Comparison of ENCODE assay signal across 24 cellular contexts in genomic region chr17:81607431-81607830, GRCh38. TPM values are rescaled to one million over a fixed set of nuclear protein-coding genes. Genes with fewer than 3 reads are reported as not detected.
DNase-seq lines count a peak whose midpoint lies in the region; ATAC-seq and TF ChIP-seq lines count a peak whose summit lies in the region.
"Had no signal": no experiment of that assay in that cellular context is flagged by ENCODE, and none has a peak within 500 bp of the region (broad histone marks: within the 10 kb centered on the region; RNA-seq: fewer than 3 reads in every experiment).

No MANE protein-coding gene starts in this region.

- DNase-seq in AG08395 (ENCODE audit: low spot score), result peak; percentile 59
- peak; percentile 57 for DNase-seq in AG20443 (ENCODE audit: low spot score)
- DNase-seq in activated CD4-positive, alpha-beta memory T cell treated with anti-CD3 and anti-CD28 coated beads, Interleukin-2, amount 10 ng/mL, durations not matched to agents 7 days and 5 days, result no peak
- peak; percentile 26 to 43 for DNase-seq in foreskin fibroblast
- no peak for DNase-seq in DMS153 treated with DMSO at 0.1 percent for 48 hours (lab: John Stamatoyannopoulos, UW; ENCODE audit: unreplicated experiment)
- DNase-seq in putamen (ENCODE audit: low spot score), result no peak
- DNase-seq: activated naive CD4-positive, alpha-beta T cell; aorta; BE2C; COR-L47; effector CD4-positive, alpha-beta T cell; erythroblast; GOT3; hippocampal formation; Karpas-422; mucosa of descending colon; NCI-H1694 treated with DMSO at 0.1 percent for 48 hours; stimulated activated naive B cell treated with anti-CD40 and anti-IgM and Interleukin-4, amounts not matched to agents 10 μg/mL and 1 μg/mL and 100 μg/mL, for 72 hours; SW 1271 had no signal

- H3K27me3 Mint-ChIP-seq in activated CD4-positive, alpha-beta memory T cell treated with anti-CD3 and anti-CD28 coated beads, Interleukin-2, amount 10 ng/mL, durations not matched to agents 7 days and 5 days, result no peaks in the 10 kb centered on the region
- H3K27me3 Mint-ChIP-seq: stimulated activated naive B cell treated with anti-CD40 and anti-IgM and Interleukin-4, amounts not matched to agents 10 μg/mL and 1 μg/mL and 100 μg/mL, for 72 hours had no signal

- peaks cover 14% of the 10 kb centered on the region for H3K4me1 Mint-ChIP-seq in activated CD4-positive, alpha-beta memory T cell treated with anti-CD3 and anti-CD28 coated beads, Interleukin-2, amount 10 ng/mL, durations not matched to agents 7 days and 5 days
- H3K4me1 Mint-ChIP-seq: stimulated activated naive B cell treated with anti-CD40 and anti-IgM and Interleukin-4, amounts not matched to agents 10 μg/mL and 1 μg/mL and 100 μg/mL, for 72 hours had no signal

- CTCF ChIA-PET in activated CD4-positive, alpha-beta memory T cell treated with anti-CD3 and anti-CD28 coated beads, Interleukin-2, amount 10 ng/mL, durations not matched to agents 7 days and 5 days (lab: Charles Lee), result interaction anchor here (1.1 kb wide), 1 partner anchor 9 kb away, joined by 3 read pairs; no protein-coding TSS in a partner anchor

- no peaks in the 10 kb centered on the region for H3K9me3 Mint-ChIP-seq in activated CD4-positive, alpha-beta memory T cell treated with anti-CD3 and anti-CD28 coated beads, Interleukin-2, amount 10 ng/mL, durations not matched to agents 7 days and 5 days
- H3K9me3 Mint-ChIP-seq: stimulated activated naive B cell treated with anti-CD40 and anti-IgM and Interleukin-4, amounts not matched to agents 10 μg/mL and 1 μg/mL and 100 μg/mL, for 72 hours had no signal

- H3K36me3 Mint-ChIP-seq in activated CD4-positive, alpha-beta memory T cell treated with anti-CD3 and anti-CD28 coated beads, Interleukin-2, amount 10 ng/mL, durations not matched to agents 7 days and 5 days (ENCODE audit: low read depth), result peaks cover 55% of the 10 kb centered on the region

- no peak for TF ChIP-seq CTCF in foreskin fibroblast (IDR thresholded peaks at IDR 0.05; ENCODE audit: low read depth, low read length)

- POLR2A ChIA-PET in activated CD4-positive, alpha-beta memory T cell treated with anti-CD3 and anti-CD28 coated beads, Interleukin-2, amount 10 ng/mL, durations not matched to agents 7 days and 5 days (lab: Charles Lee), result interaction anchor here (0.8 kb wide), 1 partner anchor 100 kb away, joined by 4 read pairs; no protein-coding TSS in a partner anchor

- no peak for ATAC-seq in GM18517 (IDR thresholded peaks at IDR 0.05; ENCODE audit: unreplicated experiment)
- ATAC-seq: mucosa of descending colon; Right ventricle myocardium inferior; stimulated activated naive B cell treated with anti-CD40 and anti-IgM and Interleukin-4, amounts not matched to agents 10 μg/mL and 1 μg/mL and 100 μg/mL, for 72 hours had no signal

- H3K4me3 ChIP-seq in foreskin fibroblast (ENCODE audit: low read depth in 1 of 2, low read length in 2 of 2), result no peak overlapping the region
- H3K4me3 ChIP-seq: mucosa of descending colon, skin epidermis had no signal

- H3K27ac Mint-ChIP-seq in activated CD4-positive, alpha-beta memory T cell treated with anti-CD3 and anti-CD28 coated beads, Interleukin-2, amount 10 ng/mL, durations not matched to agents 7 days and 5 days, result peak overlapping the region; percentile 26

- no peak overlapping the region for H3K4me3 Mint-ChIP-seq in activated CD4-positive, alpha-beta memory T cell treated with anti-CD3 and anti-CD28 coated beads, Interleukin-2, amount 10 ng/mL, durations not matched to agents 7 days and 5 days
- H3K4me3 Mint-ChIP-seq: stimulated activated naive B cell treated with anti-CD40 and anti-IgM and Interleukin-4, amounts not matched to agents 10 μg/mL and 1 μg/mL and 100 μg/mL, for 72 hours had no signal

RNA-seq across cellular contexts. Expression of gene NPLOC4, which starts 29.5 kb away (rescaled TPM):
- total RNA-seq in activated CD4-positive, alpha-beta memory T cell treated with anti-CD3 and anti-CD28 coated beads, Interleukin-2, amount 10 ng/mL, durations not matched to agents 7 days and 5 days, result 10 to 100 TPM; 84.6 to 89.0 TPM

RNA-seq across cellular contexts. Expression of gene TSPAN10, which starts 29.6 kb away (rescaled TPM):
- total RNA-seq in activated CD4-positive, alpha-beta memory T cell treated with anti-CD3 and anti-CD28 coated beads, Interleukin-2, amount 10 ng/mL, durations not matched to agents 7 days and 5 days, result under 1 TPM; 0.38 to 0.43 TPM
- total RNA-seq: frontal cortex had no signal

RNA-seq across cellular contexts. Expression of gene PDE6G, which starts 48.9 kb away (rescaled TPM):
- 10 to 100 TPM; 10.0 to 10.9 TPM for total RNA-seq in activated CD4-positive, alpha-beta memory T cell treated with anti-CD3 and anti-CD28 coated beads, Interleukin-2, amount 10 ng/mL, durations not matched to agents 7 days and 5 days
- total RNA-seq: cerebellum, frontal cortex, Right ventricle myocardium inferior had no signal

RNA-seq across cellular contexts. Expression of gene FAAP100, which starts 55.3 kb away (rescaled TPM):
- total RNA-seq in activated CD4-positive, alpha-beta memory T cell treated with anti-CD3 and anti-CD28 coated beads, Interleukin-2, amount 10 ng/mL, durations not matched to agents 7 days and 5 days, result 10 to 100 TPM; 29.0 TPM

RNA-seq across cellular contexts. Expression of gene OXLD1, which starts 59.0 kb away (rescaled TPM):
- 10 to 100 TPM; 59.3 TPM for total RNA-seq in activated CD4-positive, alpha-beta memory T cell treated with anti-CD3 and anti-CD28 coated beads, Interleukin-2, amount 10 ng/mL, durations not matched to agents 7 days and 5 days

Comparison
In these comparisons a context has a peak if more than half of its experiments do, and no peak if none do; other contexts are left out.
1. DNase-seq: peak in AG08395 (single experiment), AG20443 (single experiment) and foreskin fibroblast (2 of 2); none in activated CD4-positive, alpha-beta memory T cell treated with anti-CD3 and anti-CD28 coated beads, Interleukin-2, amount 10 ng/mL, durations not matched to agents 7 days and 5 days (single experiment), DMS153 treated with DMSO at 0.1 percent for 48 hours (single experiment) and putamen (single experiment).